In the genomic region with DNA sequence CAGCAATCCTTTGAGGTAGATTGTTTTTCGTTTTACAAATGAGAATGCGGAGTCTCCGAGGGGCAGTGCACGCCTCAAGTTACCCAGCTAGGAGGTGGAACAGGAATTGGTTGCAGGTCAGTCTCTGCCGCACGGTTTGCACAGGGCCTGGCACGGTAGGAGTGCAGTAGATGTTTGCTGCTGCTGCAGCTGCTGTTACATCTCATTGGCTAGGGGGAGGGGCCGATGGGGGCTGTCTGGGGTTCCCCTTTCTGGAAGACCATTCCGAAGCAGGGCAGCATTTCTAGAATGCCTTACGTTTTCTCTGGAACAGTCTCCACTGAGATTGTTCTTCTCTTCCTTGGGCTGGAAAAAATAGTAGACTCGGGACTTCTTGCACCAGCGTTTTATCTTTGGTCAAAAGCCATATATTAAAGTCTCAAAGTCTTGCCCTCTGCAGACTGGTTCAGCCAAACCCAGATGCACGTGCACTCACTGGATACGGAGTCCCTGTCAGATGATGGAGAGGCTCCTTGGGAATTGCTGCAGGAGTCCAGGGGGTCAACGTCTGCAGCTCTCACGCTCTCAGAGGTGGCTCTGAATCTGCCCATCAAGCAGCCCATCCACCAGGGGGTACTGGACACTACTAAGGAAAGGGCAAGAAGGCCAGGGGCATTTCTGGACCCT, we compare ENCODE assay signal across 8 cellular contexts. TPM values are rescaled to one million over a fixed set of nuclear protein-coding genes. Genes with fewer than 3 reads are reported as not detected.
DNase-seq lines count a peak whose midpoint lies in the region; ATAC-seq and TF ChIP-seq lines count a peak whose summit lies in the region.

No MANE protein-coding gene starts in this region.

- no peak for ATAC-seq in right lobe of liver
- no peak for ATAC-seq in GM19463 (IDR thresholded peaks at IDR 0.05; ENCODE audit: unreplicated experiment)
- no peak for ATAC-seq in HG02840 (IDR thresholded peaks at IDR 0.05; ENCODE audit: low FRiP score, unreplicated experiment)

- H3K4me1 ChIP-seq in BLaER1 (peaks cover 48% of the 10 kb centered on the region), right lobe of liver (peaks cover 0 to 18% (median 4%) of the 10 kb centered on the region in 4 donors), stomach smooth muscle (ENCODE audit: control insufficient read depth, insufficient read depth, low read length) (peaks cover 36% of the 10 kb centered on the region)

- DNase-seq in NB4 (ENCODE audit: low read depth) (peak; percentile 78), right lobe of liver (no peak), SK-N-DZ (ENCODE audit: low spot score) (no peak)
- peak; percentile 62 for DNase-seq in activated naive CD8-positive, alpha-beta T cell treated with anti-CD3 and anti-CD28 coated beads for 36 hours

- intact Hi-C loops in right lobe of liver (cut with DNase I) = no loop called here

- H4K20me1 ChIP-seq in BLaER1 = peaks cover 65% of the 10 kb centered on the region

- peak overlapping the region; percentile 93 for H3K4me3 Mint-ChIP-seq in activated naive CD8-positive, alpha-beta T cell treated with anti-CD3 and anti-CD28 coated beads for 36 hours

- H3K36me3 ChIP-seq in BLaER1 (peaks cover 23% of the 10 kb centered on the region), right lobe of liver (peaks cover 3 to 21% (median 6%) of the 10 kb centered on the region in 4 donors), stomach smooth muscle (ENCODE audit: control insufficient read depth in 2 of 2, insufficient read depth in 2 of 2, low read length in 2 of 2) (peaks cover 11 to 12% of the 10 kb centered on the region in 2 donors)

- WGBS in right lobe of liver (ENCODE audit: insufficient coverage, low coverage, low lambda C conversion rate, missing lambda C conversion rate) = 43% methylated on average over 11 of the region's 16 CpGs

- H3K9me3 ChIP-seq in BLaER1 (no peaks in the 10 kb centered on the region), right lobe of liver (no peaks in the 10 kb centered on the region), stomach smooth muscle (ENCODE audit: control insufficient read depth in 2 of 2, low read length in 2 of 2) (no peaks in the 10 kb centered on the region)

- no peaks in the 10 kb centered on the region for H3K27me3 Mint-ChIP-seq in activated naive CD8-positive, alpha-beta T cell treated with anti-CD3 and anti-CD28 coated beads for 36 hours

- H3K27ac ChIP-seq in BLaER1 (no peak overlapping the region), right lobe of liver (no peak overlapping the region), stomach smooth muscle (ENCODE audit: low read length) (peak overlapping the region; percentile 88)

- TF ChIP-seq CTCF in NB4 (IDR thresholded peaks at IDR 0.05; ENCODE audit: low read depth, low read length) (no peak), right lobe of liver (IDR thresholded peaks at IDR 0.05) (no peak)

- peaks cover 57% of the 10 kb centered on the region for H3K4me1 Mint-ChIP-seq in activated naive CD8-positive, alpha-beta T cell treated with anti-CD3 and anti-CD28 coated beads for 36 hours

- H3K4me2 ChIP-seq in BLaER1 = peak overlapping the region; percentile 88

- H3K27me3 ChIP-seq in BLaER1 (no peaks in the 10 kb centered on the region), right lobe of liver (no peaks in the 10 kb centered on the region), stomach smooth muscle (ENCODE audit: control insufficient read depth in 1 of 2, insufficient read depth in 2 of 2, low read length in 2 of 2) (no peaks in the 10 kb centered on the region)

- H3K4me3 ChIP-seq in BLaER1 = peak overlapping the region; percentile 86
- peak overlapping the region; percentile 75 for H3K4me3 ChIP-seq in NB4 (ENCODE audit: low read depth, low read length)
- H3K4me3 ChIP-seq in right lobe of liver = peak overlapping the region; percentile 68 to 98 (median 98)
- peak overlapping the region; percentile 91 to 98 for H3K4me3 ChIP-seq in stomach smooth muscle (ENCODE audit: low read length in 2 of 2)

- peaks cover 33% of the 10 kb centered on the region for H3K36me3 Mint-ChIP-seq in activated naive CD8-positive, alpha-beta T cell treated with anti-CD3 and anti-CD28 coated beads for 36 hours

- no peaks in the 10 kb centered on the region for H3K9me3 Mint-ChIP-seq in activated naive CD8-positive, alpha-beta T cell treated with anti-CD3 and anti-CD28 coated beads for 36 hours

- TF ChIP-seq POLR2A in NB4 (IDR thresholded peaks at IDR 0.05; ENCODE audit: extremely low read depth, insufficient read length) = no peak
- TF ChIP-seq POLR2A in right lobe of liver (IDR thresholded peaks at IDR 0.05) = no peak

- H3K9ac ChIP-seq in BLaER1 (peak overlapping the region; percentile 84), stomach smooth muscle (ENCODE audit: low read length in 2 of 2) (peak overlapping the region in 1 of 2 donors; percentile 86)

- peak overlapping the region; percentile 91 for H3K27ac Mint-ChIP-seq in activated naive CD8-positive, alpha-beta T cell treated with anti-CD3 and anti-CD28 coated beads for 36 hours

RNA-seq across cellular contexts. Expression of gene USP20, which starts 1.2 kb away (rescaled TPM):
- 10 to 100 TPM; 51.1 to 55.4 TPM for total RNA-seq in activated naive CD8-positive, alpha-beta T cell treated with anti-CD3 and anti-CD28 coated beads for 36 hours
- 10 to 100 TPM in 4 of 6 experiments, 1 to 10 TPM in 2; 7.5 to 14.0 (median 10.8) TPM for total RNA-seq in right lobe of liver
- polyA plus RNA-seq in SK-N-DZ (2014; cell fraction: cytosol; rRNA removed) = 12.4 and 23.8 TPM in 2 replicates
- polyA plus RNA-seq in SK-N-DZ (2014; cell fraction: nucleus; rRNA removed) = 72.5 and 99.4 TPM in 2 replicates

RNA-seq across cellular contexts. Expression of gene C9orf78, which starts 1.4 kb away (rescaled TPM):
- 10 to 100 TPM; 66.3 to 68.2 TPM for total RNA-seq in activated naive CD8-positive, alpha-beta T cell treated with anti-CD3 and anti-CD28 coated beads for 36 hours
- total RNA-seq in right lobe of liver = 10 to 100 TPM; 25.2 to 39.8 (median 33.5) TPM
- 102 and 127 TPM in 2 replicates for polyA plus RNA-seq in SK-N-DZ (2014; cell fraction: cytosol; rRNA removed)
- 16.2 and 22.4 TPM in 2 replicates for polyA plus RNA-seq in SK-N-DZ (2014; cell fraction: nucleus; rRNA removed)

RNA-seq across cellular contexts. Expression of gene TOR1A, which starts 12.5 kb away (rescaled TPM):
- total RNA-seq in activated naive CD8-positive, alpha-beta T cell treated with anti-CD3 and anti-CD28 coated beads for 36 hours = 10 to 100 TPM; 42.6 to 42.8 TPM
- total RNA-seq in right lobe of liver = 10 to 100 TPM; 18.4 to 41.3 (median 23.0) TPM
- 39.8 and 49.7 TPM in 2 replicates for polyA plus RNA-seq in SK-N-DZ (2014; cell fraction: cytosol; rRNA removed)
- polyA plus RNA-seq in SK-N-DZ (2014; cell fraction: nucleus; rRNA removed) = 32.0 and 32.9 TPM in 2 replicates

RNA-seq across cellular contexts. Expression of gene TOR1B, which starts 33.5 kb away (rescaled TPM):
- total RNA-seq in activated naive CD8-positive, alpha-beta T cell treated with anti-CD3 and anti-CD28 coated beads for 36 hours = 10 to 100 TPM; 18.7 to 19.8 TPM
- 10 to 100 TPM; 16.1 to 30.7 (median 18.9) TPM for total RNA-seq in right lobe of liver
- polyA plus RNA-seq in SK-N-DZ (2014; cell fraction: cytosol; rRNA removed) = 22.3 and 26.3 TPM in 2 replicates
- polyA plus RNA-seq in SK-N-DZ (2014; cell fraction: nucleus; rRNA removed) = 17.2 and 20.8 TPM in 2 replicates

Comparison
In these comparisons a context has a peak if more than half of its experiments do, and no peak if none do; other contexts are left out.
1. DNase-seq: peak in NB4 (single experiment) and activated naive CD8-positive, alpha-beta T cell treated with anti-CD3 and anti-CD28 coated beads for 36 hours (single experiment); none in right lobe of liver (0 of 3) and SK-N-DZ (single experiment).
2. Peak in every context shown above with its lines, with median percentiles within 50 percentile points of each other: H3K4me3 ChIP-seq.